Comparison of ENCODE assay signal across 12 cellular contexts in the genomic region with DNA sequence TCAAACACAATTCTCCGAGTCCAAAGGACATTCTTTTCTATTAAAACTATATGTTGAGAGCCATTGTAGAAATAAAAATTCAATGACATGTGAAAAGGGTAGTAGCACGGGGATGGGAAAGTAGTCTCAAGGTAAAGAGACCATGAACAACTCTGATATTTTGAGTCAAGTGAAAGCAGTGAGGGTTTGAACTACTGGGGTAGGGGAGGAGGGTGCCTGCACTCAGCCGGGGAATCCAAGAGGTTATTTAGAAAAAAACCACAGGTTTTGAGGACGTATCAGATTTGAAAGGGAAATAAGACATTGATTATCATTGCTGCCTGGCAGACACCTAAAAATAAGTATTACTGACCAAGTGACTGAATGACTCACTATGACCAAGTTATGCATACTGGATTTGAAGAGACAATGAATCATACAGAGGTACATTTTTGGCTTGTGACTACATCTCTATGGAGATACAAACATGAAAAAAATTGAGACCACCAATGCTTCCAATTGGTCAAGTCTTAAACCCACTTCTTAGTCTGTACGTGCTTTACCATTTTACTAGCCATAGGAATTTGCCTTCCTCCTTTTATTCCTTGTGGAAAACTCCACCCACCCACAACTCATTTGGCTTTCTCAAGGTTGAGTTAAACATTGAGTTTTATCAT. TPM values are rescaled to one million over a fixed set of nuclear protein-coding genes. Genes with fewer than 3 reads are reported as not detected.
DNase-seq lines count a peak whose midpoint lies in the region; ATAC-seq, FAIRE-seq and TF ChIP-seq lines count a peak whose summit lies in the region.
"Had no signal": no experiment of that assay in that cellular context is flagged by ENCODE, and none has a peak within 500 bp of the region (broad histone marks: within the 10 kb centered on the region; RNA-seq: fewer than 3 reads in every experiment).

No MANE protein-coding gene starts in this region.

- H3K4me1 ChIP-seq in kidney (ENCODE audit: control insufficient read depth in 1 of 2, insufficient read depth in 1 of 2, low read depth in 1 of 2, low read length in 2 of 2), result no peaks in the 10 kb centered on the region

- H3K27ac ChIP-seq in brain microvascular endothelial cell (peak overlapping the region; percentile 13), kidney (ENCODE audit: low read depth in 2 of 2, low read length in 2 of 2) (no peak overlapping the region)
- H3K27ac ChIP-seq: SK-N-MC had no signal

- in situ Hi-C loops in brain microvascular endothelial cell (cut with HindIII; ENCODE audit: low pct_ligation_motif_present, low sequenced_read_pairs), result no loop called here

- intact Hi-C loops in kidney (cut with DNase I) (no loop called here), Right ventricle myocardium superior (cut with DNase I) (no loop called here)

- DNase-seq in A172 (ENCODE audit: low spot score) (peak; percentile 73), brain microvascular endothelial cell (peak; percentile 29), kidney (no peak), Right ventricle myocardium superior (no peak), amygdala (lab: John Stamatoyannopoulos, UW) (no peak)
- DNase-seq: endodermal cell; MG63; stimulated activated CD4-positive, alpha-beta T cell treated with anti-CD3 and anti-CD28 coated beads, Interleukin-15, amount 100 ng/mL, for 24 hours had no signal

- ATAC-seq in GM19351 (IDR thresholded peaks at IDR 0.05; ENCODE audit: unreplicated experiment) (peak; percentile 77), HG03378 (IDR thresholded peaks at IDR 0.05; ENCODE audit: unreplicated experiment) (peak; percentile 84), HG03108 (IDR thresholded peaks at IDR 0.05; ENCODE audit: unreplicated experiment) (no peak), Right ventricle myocardium superior (ENCODE audit: poor library complexity) (no peak)

- H3K4me3 ChIP-seq in brain microvascular endothelial cell (ENCODE audit: low read depth, low read length) (no peak overlapping the region), kidney (ENCODE audit: low read length in 2 of 2) (no peak overlapping the region)
- H3K4me3 ChIP-seq: MG63, SK-N-MC had no signal

- H3K36me3 ChIP-seq in brain microvascular endothelial cell (replicated peaks) (no peaks in the 10 kb centered on the region), kidney (ENCODE audit: control insufficient read depth in 1 of 2, insufficient read depth in 2 of 2, low read length in 2 of 2) (no peaks in the 10 kb centered on the region)
- H3K36me3 ChIP-seq: MG63 had no signal

- TF ChIP-seq CTCF in brain microvascular endothelial cell (IDR thresholded peaks at IDR 0.05; ENCODE audit: low read depth, low read length, missing control alignments) (no peak), kidney (IDR thresholded peaks at IDR 0.05; ENCODE audit: borderline replicate concordance, extremely low read depth, insufficient read depth) (no peak)

- no peaks in the 10 kb centered on the region for H3K27me3 ChIP-seq in brain microvascular endothelial cell (replicated peaks)
- H3K27me3 ChIP-seq: MG63 had no signal

- no peaks in the 10 kb centered on the region for H3K9me3 ChIP-seq in kidney (ENCODE audit: control insufficient read depth in 1 of 2, low read length in 2 of 2)
- H3K9me3 ChIP-seq: MG63 had no signal

- no peak for FAIRE-seq in kidney (lab: Jason Lieb, UNC)

- H3K9ac ChIP-seq in kidney (ENCODE audit: low read length in 2 of 2), result no peak overlapping the region

RNA-seq across cellular contexts. Expression of a gene that starts 2.2 kb away (rescaled TPM):
- total RNA-seq in A172 (2014; rRNA removed; shearing (Covaris generic)), result not detected in 2 replicates
- total RNA-seq in kidney (0.57 TPM), Right ventricle myocardium superior (not detected)
- polyA plus RNA-seq in kidney (ENCODE audit: insufficient read depth, low read depth, low replicate concordance), result not detected
- total RNA-seq: endodermal cell had no signal

RNA-seq across cellular contexts. Expression of a gene that starts 30.1 kb away (rescaled TPM):
- total RNA-seq in A172 (2014; rRNA removed; shearing (Covaris generic)), result not detected in 2 replicates
- total RNA-seq in kidney, result not detected
- polyA plus RNA-seq in kidney (ENCODE audit: insufficient read depth, low read depth, low replicate concordance), result not detected
- total RNA-seq in Right ventricle myocardium superior, result not detected
- total RNA-seq: endodermal cell had no signal

RNA-seq across cellular contexts. Expression of a gene that starts 34.1 kb away (rescaled TPM):
- not detected in 2 replicates for total RNA-seq in A172 (2014; rRNA removed; shearing (Covaris generic))
- total RNA-seq in kidney, result 0.69 TPM
- 0.32 TPM for polyA plus RNA-seq in kidney (ENCODE audit: insufficient read depth, low read depth, low replicate concordance)
- not detected for total RNA-seq in Right ventricle myocardium superior

RNA-seq across cellular contexts. Expression of a gene that starts 40.8 kb away (rescaled TPM):
- not detected in 2 replicates for total RNA-seq in A172 (2014; rRNA removed; shearing (Covaris generic))
- total RNA-seq in kidney (0.35 TPM), Right ventricle myocardium superior (not detected)
- polyA plus RNA-seq in kidney (ENCODE audit: insufficient read depth, low read depth, low replicate concordance), result not detected

RNA-seq across cellular contexts. Expression of a gene that starts 45.9 kb away (rescaled TPM):
- total RNA-seq in A172 (2014; rRNA removed; shearing (Covaris generic)), result 5.0 and 6.7 TPM in 2 replicates
- total RNA-seq in kidney, result 6.5 TPM
- 7.4 TPM for polyA plus RNA-seq in kidney (ENCODE audit: insufficient read depth, low read depth, low replicate concordance)
- 0.91 TPM for total RNA-seq in Right ventricle myocardium superior

Comparison
In these comparisons a context has a peak if more than half of its experiments do, and no peak if none do; other contexts are left out.
1. DNase-seq: peak in A172 (single experiment) and brain microvascular endothelial cell (single experiment); none in kidney (single experiment), Right ventricle myocardium superior (single experiment) and amygdala (0 of 56).
2. ATAC-seq: peak in GM19351 (single experiment) and HG03378 (single experiment); none in HG03108 (single experiment) and Right ventricle myocardium superior (single experiment).